Comparison of ENCODE assay signal across 1 cellular context in genomic region chr15:45128971-45129639, GRCh38.
TF ChIP-seq lines count a peak whose summit lies in the region.

No MANE protein-coding gene starts in this region.

TF ChIP-seq in GM23338, 12 proteins besides CTCF, POLR2A, EP300 and RAD21 (continued from another document):
- TF ChIP-seq ZNF462 (CRISPR knock-in tag; IDR thresholded peaks at IDR 0.05) (no peak), NANOG (IDR thresholded peaks at IDR 0.05; ENCODE audit: borderline replicate concordance) (no peak), REST (IDR thresholded peaks at IDR 0.05; ENCODE audit: unreplicated experiment) (no peak)
- TF ChIP-seq, protein P1, sequence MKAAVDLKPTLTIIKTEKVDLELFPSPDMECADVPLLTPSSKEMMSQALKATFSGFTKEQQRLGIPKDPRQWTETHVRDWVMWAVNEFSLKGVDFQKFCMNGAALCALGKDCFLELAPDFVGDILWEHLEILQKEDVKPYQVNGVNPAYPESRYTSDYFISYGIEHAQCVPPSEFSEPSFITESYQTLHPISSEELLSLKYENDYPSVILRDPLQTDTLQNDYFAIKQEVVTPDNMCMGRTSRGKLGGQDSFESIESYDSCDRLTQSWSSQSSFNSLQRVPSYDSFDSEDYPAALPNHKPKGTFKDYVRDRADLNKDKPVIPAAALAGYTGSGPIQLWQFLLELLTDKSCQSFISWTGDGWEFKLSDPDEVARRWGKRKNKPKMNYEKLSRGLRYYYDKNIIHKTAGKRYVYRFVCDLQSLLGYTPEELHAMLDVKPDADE (IDR thresholded peaks at IDR 0.05): no peak
